Comparison of ENCODE assay signal across 1 cellular context in genomic region chr7:135924302-135924701, GRCh38.
TF ChIP-seq lines count a peak whose summit lies in the region.

No MANE protein-coding gene starts in this region.

TF ChIP-seq in SK-N-SH, 30 proteins besides CTCF, POLR2A, EP300 and RAD21:
- TF ChIP-seq CHD2 (IDR thresholded peaks at IDR 0.05; ENCODE audit: low read length, partially characterized antibody), result no peak
- TF ChIP-seq, protein P1, sequence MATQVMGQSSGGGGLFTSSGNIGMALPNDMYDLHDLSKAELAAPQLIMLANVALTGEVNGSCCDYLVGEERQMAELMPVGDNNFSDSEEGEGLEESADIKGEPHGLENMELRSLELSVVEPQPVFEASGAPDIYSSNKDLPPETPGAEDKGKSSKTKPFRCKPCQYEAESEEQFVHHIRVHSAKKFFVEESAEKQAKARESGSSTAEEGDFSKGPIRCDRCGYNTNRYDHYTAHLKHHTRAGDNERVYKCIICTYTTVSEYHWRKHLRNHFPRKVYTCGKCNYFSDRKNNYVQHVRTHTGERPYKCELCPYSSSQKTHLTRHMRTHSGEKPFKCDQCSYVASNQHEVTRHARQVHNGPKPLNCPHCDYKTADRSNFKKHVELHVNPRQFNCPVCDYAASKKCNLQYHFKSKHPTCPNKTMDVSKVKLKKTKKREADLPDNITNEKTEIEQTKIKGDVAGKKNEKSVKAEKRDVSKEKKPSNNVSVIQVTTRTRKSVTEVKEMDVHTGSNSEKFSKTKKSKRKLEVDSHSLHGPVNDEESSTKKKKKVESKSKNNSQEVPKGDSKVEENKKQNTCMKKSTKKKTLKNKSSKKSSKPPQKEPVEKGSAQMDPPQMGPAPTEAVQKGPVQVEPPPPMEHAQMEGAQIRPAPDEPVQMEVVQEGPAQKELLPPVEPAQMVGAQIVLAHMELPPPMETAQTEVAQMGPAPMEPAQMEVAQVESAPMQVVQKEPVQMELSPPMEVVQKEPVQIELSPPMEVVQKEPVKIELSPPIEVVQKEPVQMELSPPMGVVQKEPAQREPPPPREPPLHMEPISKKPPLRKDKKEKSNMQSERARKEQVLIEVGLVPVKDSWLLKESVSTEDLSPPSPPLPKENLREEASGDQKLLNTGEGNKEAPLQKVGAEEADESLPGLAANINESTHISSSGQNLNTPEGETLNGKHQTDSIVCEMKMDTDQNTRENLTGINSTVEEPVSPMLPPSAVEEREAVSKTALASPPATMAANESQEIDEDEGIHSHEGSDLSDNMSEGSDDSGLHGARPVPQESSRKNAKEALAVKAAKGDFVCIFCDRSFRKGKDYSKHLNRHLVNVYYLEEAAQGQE (IDR thresholded peaks at IDR 0.05; ENCODE audit: low read depth, low read length), result no peak
- TF ChIP-seq, protein P2, sequence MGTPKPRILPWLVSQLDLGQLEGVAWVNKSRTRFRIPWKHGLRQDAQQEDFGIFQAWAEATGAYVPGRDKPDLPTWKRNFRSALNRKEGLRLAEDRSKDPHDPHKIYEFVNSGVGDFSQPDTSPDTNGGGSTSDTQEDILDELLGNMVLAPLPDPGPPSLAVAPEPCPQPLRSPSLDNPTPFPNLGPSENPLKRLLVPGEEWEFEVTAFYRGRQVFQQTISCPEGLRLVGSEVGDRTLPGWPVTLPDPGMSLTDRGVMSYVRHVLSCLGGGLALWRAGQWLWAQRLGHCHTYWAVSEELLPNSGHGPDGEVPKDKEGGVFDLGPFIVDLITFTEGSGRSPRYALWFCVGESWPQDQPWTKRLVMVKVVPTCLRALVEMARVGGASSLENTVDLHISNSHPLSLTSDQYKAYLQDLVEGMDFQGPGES (IDR thresholded peaks at IDR 0.05; ENCODE audit: low read depth, low read length), result no peak
- no peak for TF ChIP-seq NRF1 (IDR thresholded peaks at IDR 0.05; ENCODE audit: low read depth, low read length)
TF ChIP-seq in SK-N-SH: peak in this region for 0.
